8 cellular contexts compared by ENCODE assay signal in genomic region chr9:13278368-13279246, GRCh38. TPM values are rescaled to one million over a fixed set of nuclear protein-coding genes. Genes with fewer than 3 reads are reported as not detected.
DNase-seq lines count a peak whose midpoint lies in the region; ATAC-seq, FAIRE-seq and TF ChIP-seq lines count a peak whose summit lies in the region.

No MANE protein-coding gene starts in this region.

- peak overlapping the region; percentile 95 for H3K4me3 Mint-ChIP-seq in mesothelial cell of epicardium

- no peaks in the 10 kb centered on the region for H3K9me3 ChIP-seq in NT2/D1 (ENCODE audit: insufficient read depth, low read length)

- peak; percentile 31 for ATAC-seq in esophagus mucosa
- ATAC-seq in HG03571 (IDR thresholded peaks at IDR 0.05; ENCODE audit: unreplicated experiment), result no peak
- no peak for ATAC-seq in GM18517 (IDR thresholded peaks at IDR 0.05; ENCODE audit: unreplicated experiment)
- ATAC-seq in GM19397 (IDR thresholded peaks at IDR 0.05; ENCODE audit: unreplicated experiment), result no peak

- peaks cover 8% of the 10 kb centered on the region for H3K4me1 ChIP-seq in NT2/D1 (ENCODE audit: insufficient read depth, insufficient read length)

- H3K36me3 ChIP-seq in H7 (replicated peaks; ENCODE audit: control insufficient read depth, insufficient read depth, low read length) (no peaks in the 10 kb centered on the region), NT2/D1 (ENCODE audit: insufficient read depth, insufficient read length, low read length) (no peaks in the 10 kb centered on the region)

- H3K4me1 Mint-ChIP-seq in mesothelial cell of epicardium, result peaks cover 80% of the 10 kb centered on the region

- no peak for TF ChIP-seq CTCF in mesothelial cell of epicardium (IDR thresholded peaks at IDR 0.05; ENCODE audit: unreplicated experiment)

- H3K27me3 Mint-ChIP-seq in mesothelial cell of epicardium (ENCODE audit: low read depth), result no peaks in the 10 kb centered on the region

- DNase-seq in H7, result peak; percentile 77
- peak; percentile 36 for DNase-seq in NT2/D1 (ENCODE audit: low read depth, low spot score)
- DNase-seq in mesothelial cell of epicardium (ENCODE audit: low spot score in 2 of 2, unreplicated experiment in 2 of 2), result peak; percentile 43 to 65
- peak; percentile 42 for DNase-seq in urothelium cell line (ENCODE audit: low spot score)

- H3K27me3 ChIP-seq in H7 (ENCODE audit: control insufficient read depth, insufficient read depth, low read length) (no peaks in the 10 kb centered on the region), NT2/D1 (ENCODE audit: insufficient read depth, insufficient read length) (no peaks in the 10 kb centered on the region)

- no peaks in the 10 kb centered on the region for H3K36me3 Mint-ChIP-seq in mesothelial cell of epicardium

- H3K4me3 ChIP-seq in H7 (ENCODE audit: insufficient read depth, low read depth, low read length) (peak overlapping the region; percentile 69), NT2/D1 (ENCODE audit: insufficient read length, low read depth) (peak overlapping the region; percentile 72)

- H3K27ac Mint-ChIP-seq in mesothelial cell of epicardium, result peak overlapping the region; percentile 100

- no peaks in the 10 kb centered on the region for H3K9me3 Mint-ChIP-seq in mesothelial cell of epicardium

- FAIRE-seq in urothelium cell line (lab: Jason Lieb, UNC), result no peak

- peak overlapping the region; percentile 89 for H3K9ac ChIP-seq in NT2/D1 (ENCODE audit: insufficient read length, low read depth)

RNA-seq across cellular contexts. Expression of gene MPDZ, which starts 0.9 kb away (rescaled TPM):
- 22.2 and 30.6 TPM in 2 replicates for total RNA-seq in H7 (2014; rRNA removed; shearing (Covaris generic))
- 2.2 TPM for total RNA-seq in esophagus mucosa
- 183 to 190 TPM (median 187 TPM) in 3 replicates for total RNA-seq in mesothelial cell of epicardium
